In the genomic region with DNA sequence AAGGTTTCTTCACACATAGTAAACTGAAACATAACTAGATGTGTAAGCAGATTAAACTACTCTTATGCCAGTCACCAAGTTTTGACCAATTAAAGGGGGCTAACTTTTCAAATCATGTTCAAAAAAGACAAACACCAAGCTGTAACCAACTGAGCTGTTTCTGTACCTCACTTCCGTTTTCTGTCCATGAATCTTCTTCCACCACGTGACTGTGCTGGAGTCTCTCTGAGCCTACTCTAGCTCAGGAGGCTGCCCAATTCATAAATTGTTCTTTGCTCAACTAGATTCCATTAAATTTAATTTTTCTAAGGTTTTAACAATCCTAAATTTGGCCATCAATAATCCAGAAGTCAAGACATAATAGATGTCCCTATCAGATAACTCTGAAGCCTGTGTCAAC, we compare ENCODE assay signal across 32 cellular contexts.
"Had no signal": no experiment of that assay in that cellular context is flagged by ENCODE, and none has a peak within 500 bp of the region (broad histone marks: within the 10 kb centered on the region; RNA-seq: fewer than 3 reads in every experiment).

No MANE protein-coding gene starts in this region.

- H3K4me1 Mint-ChIP-seq: activated CD4-positive, alpha-beta T cell treated with anti-CD3 and anti-CD28 coated beads for 36 hours; activated CD4-positive, alpha-beta T cell treated with anti-CD3 and anti-CD28 coated beads, Interleukin-2, amount 10 ng/mL, durations not matched to agents 24 days and 14 days; activated CD8-positive, alpha-beta memory T cell treated with anti-CD3 and anti-CD28 coated beads, Interleukin-2, amount 10 ng/mL, durations not matched to agents 7 days and 5 days; activated naive CD4-positive, alpha-beta T cell treated with anti-CD3 and anti-CD28 coated beads, Interleukin-2, amount 10 ng/mL, durations not matched to agents 7 days and 5 days; activated naive CD8-positive, alpha-beta T cell treated with anti-CD3 and anti-CD28 coated beads, Interleukin-2, amount 10 ng/mL, durations not matched to agents 7 days and 5 days had no signal

- H3K27me3 Mint-ChIP-seq: activated CD8-positive, alpha-beta memory T cell treated with anti-CD3 and anti-CD28 coated beads, Interleukin-2, amount 10 ng/mL, durations not matched to agents 7 days and 5 days had no signal

- H3K27ac ChIP-seq: ascending aorta, breast epithelium, cardiac muscle cell, colonic mucosa, epithelial cell of prostate, esophagus squamous epithelium, gastroesophageal sphincter had no signal

- H3K4me1 ChIP-seq: ascending aorta, breast epithelium, colonic mucosa, esophagus squamous epithelium, gastroesophageal sphincter had no signal

- DNase-seq: activated CD4-positive, alpha-beta memory T cell treated with anti-CD3 and anti-CD28 coated beads for 36 hours; activated CD4-positive, alpha-beta T cell treated with anti-CD3 and anti-CD28 coated beads for 36 hours; activated CD4-positive, alpha-beta T cell treated with anti-CD3 and anti-CD28 coated beads, Interleukin-2, amount 10 ng/mL, durations not matched to agents 24 days and 14 days; activated CD4-positive, CD25-positive, alpha-beta regulatory T cell; activated CD4-positive, CD25-positive, alpha-beta regulatory T cell treated with anti-CD3 and anti-CD28 coated beads, Interleukin-2, amount 50 U/mL, for 72 hours; activated CD8-positive, alpha-beta memory T cell treated with anti-CD3 and anti-CD28 coated beads, Interleukin-2, amount 10 ng/mL, durations not matched to agents 7 days and 5 days; activated CD8-positive, alpha-beta memory T cell treated with anti-CD3 and anti-CD28 coated beads, Interleukin-2, amount 50 U/mL, for 4 hours; activated CD8-positive, alpha-beta T cell treated with anti-CD3 and anti-CD28 coated beads, Interleukin-2, amount 10 ng/mL, durations not matched to agents 7 days and 5 days; activated gamma-delta T cell; activated naive CD4-positive, alpha-beta T cell; activated naive CD4-positive, alpha-beta T cell treated with anti-CD3 and anti-CD28 coated beads, Interleukin-2, amount 10 ng/mL, durations not matched to agents 7 days and 5 days; activated naive CD8-positive, alpha-beta T cell treated with anti-CD3 and anti-CD28 coated beads, Interleukin-2, amount 10 ng/mL, durations not matched to agents 7 days and 5 days; activated T-cell treated with anti-CD3 and anti-CD28 coated beads, Interleukin-2, amount 50 U/mL, for 1 hour; activated T-cell treated with anti-CD3 and anti-CD28 coated beads, Interleukin-2, amount 50 U/mL, for 48 hours; central memory CD4-positive, alpha-beta T cell; cerebellar nuclear complex; colonic mucosa; effector CD8-positive, alpha-beta T cell; esophagus squamous epithelium; foreskin melanocyte; hippocampal formation; T1000 had no signal

- H3K27ac Mint-ChIP-seq: activated CD4-positive, alpha-beta memory T cell treated with anti-CD3 and anti-CD28 coated beads for 36 hours; activated CD4-positive, alpha-beta T cell treated with anti-CD3 and anti-CD28 coated beads for 36 hours; activated CD4-positive, alpha-beta T cell treated with anti-CD3 and anti-CD28 coated beads, Interleukin-2, amount 10 ng/mL, durations not matched to agents 24 days and 14 days; activated CD8-positive, alpha-beta memory T cell treated with anti-CD3 and anti-CD28 coated beads, Interleukin-2, amount 10 ng/mL, durations not matched to agents 7 days and 5 days; activated CD8-positive, alpha-beta T cell treated with anti-CD3 and anti-CD28 coated beads, Interleukin-2, amount 10 ng/mL, durations not matched to agents 7 days and 5 days; activated naive CD4-positive, alpha-beta T cell treated with anti-CD3 and anti-CD28 coated beads, Interleukin-2, amount 10 ng/mL, durations not matched to agents 7 days and 5 days; activated naive CD8-positive, alpha-beta T cell treated with anti-CD3 and anti-CD28 coated beads, Interleukin-2, amount 10 ng/mL, durations not matched to agents 7 days and 5 days; brain; T-helper 2 cell treated with Interferon-gamma antibody and Interleukin-4, amounts not matched to agents 5 μg/mL and 100 μg/mL, for 36 hours had no signal

- ATAC-seq: activated CD4-positive, alpha-beta T cell treated with anti-CD3 and anti-CD28 coated beads for 36 hours; activated CD8-positive, alpha-beta memory T cell treated with anti-CD3 and anti-CD28 coated beads, Interleukin-2, amount 10 ng/mL, durations not matched to agents 7 days and 5 days; activated CD8-positive, alpha-beta T cell treated with anti-CD3 and anti-CD28 coated beads, Interleukin-2, amount 10 ng/mL, durations not matched to agents 7 days and 5 days; activated naive CD4-positive, alpha-beta T cell treated with anti-CD3 and anti-CD28 coated beads, Interleukin-2, amount 50 U/mL, for 72 hours; gastroesophageal sphincter had no signal

- H3K27me3 ChIP-seq: ascending aorta, breast epithelium, cardiac muscle cell, colonic mucosa, gastroesophageal sphincter had no signal

- H3K4me3 Mint-ChIP-seq: activated CD4-positive, alpha-beta memory T cell treated with anti-CD3 and anti-CD28 coated beads for 36 hours; activated CD4-positive, alpha-beta T cell treated with anti-CD3 and anti-CD28 coated beads for 36 hours; activated CD4-positive, alpha-beta T cell treated with anti-CD3 and anti-CD28 coated beads, Interleukin-2, amount 10 ng/mL, durations not matched to agents 24 days and 14 days; activated CD8-positive, alpha-beta memory T cell treated with anti-CD3 and anti-CD28 coated beads, Interleukin-2, amount 10 ng/mL, durations not matched to agents 7 days and 5 days; activated CD8-positive, alpha-beta T cell treated with anti-CD3 and anti-CD28 coated beads, Interleukin-2, amount 10 ng/mL, durations not matched to agents 7 days and 5 days; activated naive CD4-positive, alpha-beta T cell treated with anti-CD3 and anti-CD28 coated beads, Interleukin-2, amount 10 ng/mL, durations not matched to agents 7 days and 5 days; activated naive CD8-positive, alpha-beta T cell treated with anti-CD3 and anti-CD28 coated beads, Interleukin-2, amount 10 ng/mL, durations not matched to agents 7 days and 5 days; brain; T-helper 2 cell treated with Interferon-gamma antibody and Interleukin-4, amounts not matched to agents 5 μg/mL and 100 μg/mL, for 36 hours had no signal

- H3K4me3 ChIP-seq: ascending aorta, breast epithelium, cardiac muscle cell, colonic mucosa, esophagus squamous epithelium, gastroesophageal sphincter had no signal

- H3K9me3 Mint-ChIP-seq: activated CD4-positive, alpha-beta memory T cell treated with anti-CD3 and anti-CD28 coated beads for 36 hours; activated CD4-positive, alpha-beta T cell treated with anti-CD3 and anti-CD28 coated beads, Interleukin-2, amount 10 ng/mL, durations not matched to agents 24 days and 14 days; activated naive CD4-positive, alpha-beta T cell treated with anti-CD3 and anti-CD28 coated beads, Interleukin-2, amount 10 ng/mL, durations not matched to agents 7 days and 5 days; activated naive CD8-positive, alpha-beta T cell treated with anti-CD3 and anti-CD28 coated beads, Interleukin-2, amount 10 ng/mL, durations not matched to agents 7 days and 5 days; T-helper 2 cell treated with Interferon-gamma antibody and Interleukin-4, amounts not matched to agents 5 μg/mL and 100 μg/mL, for 36 hours had no signal

- H3K36me3 ChIP-seq: ascending aorta, breast epithelium, cardiac muscle cell, colonic mucosa, esophagus squamous epithelium, gastroesophageal sphincter had no signal

- H3K9me3 ChIP-seq: ascending aorta, breast epithelium, colonic mucosa, esophagus squamous epithelium, gastroesophageal sphincter had no signal

- FAIRE-seq: endometrium, endothelial cell of umbilical vein had no signal

- H3K36me3 Mint-ChIP-seq: activated CD4-positive, alpha-beta memory T cell treated with anti-CD3 and anti-CD28 coated beads for 36 hours; activated CD8-positive, alpha-beta memory T cell treated with anti-CD3 and anti-CD28 coated beads, Interleukin-2, amount 10 ng/mL, durations not matched to agents 7 days and 5 days; activated naive CD4-positive, alpha-beta T cell treated with anti-CD3 and anti-CD28 coated beads, Interleukin-2, amount 10 ng/mL, durations not matched to agents 7 days and 5 days; activated naive CD4-positive, alpha-beta T cell treated with anti-CD3 and anti-CD28 coated beads, Interleukin-2, amount 50 U/mL, for 72 hours; activated naive CD8-positive, alpha-beta T cell treated with anti-CD3 and anti-CD28 coated beads, Interleukin-2, amount 10 ng/mL, durations not matched to agents 7 days and 5 days; brain had no signal
